Comparison of ENCODE assay signal across 8 cellular contexts in the genomic region with DNA sequence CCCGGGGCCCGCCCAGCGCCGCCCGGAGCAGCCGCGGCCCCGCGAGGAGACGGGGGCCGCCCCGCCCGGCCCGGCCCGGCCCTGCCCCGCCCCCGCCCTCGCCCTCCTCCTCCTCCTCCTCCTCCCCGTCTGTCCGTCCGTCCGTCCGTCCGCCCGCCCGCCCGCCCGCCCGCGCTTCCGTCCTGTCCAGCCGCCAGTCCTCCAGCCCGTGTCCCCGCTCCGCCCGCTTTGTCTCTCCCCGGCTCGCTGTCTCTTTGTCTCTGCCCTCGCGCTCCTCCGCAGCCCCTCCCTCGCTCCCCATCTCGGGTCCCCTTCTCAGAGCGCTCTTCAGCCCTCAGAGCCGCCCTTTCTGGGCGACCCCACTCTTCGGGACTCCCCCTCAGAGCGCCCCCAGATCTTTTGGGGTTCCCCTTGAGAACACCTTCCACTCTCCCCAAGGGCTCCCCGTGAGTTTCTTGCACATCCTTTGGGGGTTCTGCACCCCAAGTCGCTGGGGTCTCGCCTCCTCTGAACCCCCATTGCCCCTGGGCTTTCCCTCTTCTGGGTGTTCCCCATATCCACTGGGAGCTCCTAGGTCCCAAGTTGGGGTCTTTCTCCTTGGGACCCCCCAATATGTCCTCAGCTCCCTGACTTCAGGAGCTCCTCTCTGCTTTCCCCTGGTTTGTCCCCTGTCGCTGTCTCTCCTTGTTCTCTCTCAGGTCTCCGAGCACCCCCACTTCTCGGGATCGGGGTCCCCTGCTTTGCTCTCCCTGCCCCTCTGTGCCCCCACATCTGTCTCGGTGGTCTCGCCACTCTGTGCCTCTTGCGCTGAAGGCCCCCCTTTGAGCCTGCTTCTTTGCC.
DNase-seq lines count a peak whose midpoint lies in the region; ATAC-seq, FAIRE-seq and TF ChIP-seq lines count a peak whose summit lies in the region.

No MANE protein-coding gene starts in this region.

- peak overlapping the region; percentile 89 for H2BK5ac ChIP-seq in IMR-90 (ENCODE audit: low read depth, low read length, poor library complexity, severe bottlenecking)

- no peak overlapping the region; the same call in 1 of the 2 replicates for H2BK20ac ChIP-seq in IMR-90 (ENCODE audit: low read depth, low read length)

- H3K9ac ChIP-seq in IMR-90 (ENCODE audit: low read depth, low read length) = peak overlapping the region; percentile 99
- peak overlapping the region; percentile 86 for H3K9ac ChIP-seq in HepG2 (ENCODE audit: insufficient read depth, low read depth, low read length)

- peaks cover 44% of the 10 kb centered on the region for H4K20me1 ChIP-seq in IMR-90 (ENCODE audit: insufficient read depth, low read length)
- peaks cover 30% of the 10 kb centered on the region for H4K20me1 ChIP-seq in HepG2 (ENCODE audit: insufficient read depth, low read length)

- H3K9me1 ChIP-seq in IMR-90 (ENCODE audit: insufficient read depth, low read length) = peaks cover 25% of the 10 kb centered on the region

- POLR2A ChIA-PET in IMR-90 (lab: Charles Lee; ENCODE audit: unreplicated experiment) (interaction anchor here (0.6 kb wide), 1 partner anchor 8 kb away, joined by 13 read pairs; no protein-coding TSS in a partner anchor), HepG2 (lab: Yijun Ruan, JAX) (interaction anchor here (0.7 to 2.5 kb wide), 6 partner anchors 10 to 314 kb away, joined by 3 to 13 read pairs (median 4); a partner anchor contains a TSS)

- no peak for FAIRE-seq in HepG2 (lab: Jason Lieb, UNC)

- H3K27me3 ChIP-seq in IMR-90 (ENCODE audit: control insufficient read depth, insufficient read depth, low read length) = no peaks in the 10 kb centered on the region
- no peaks in the 10 kb centered on the region; a peak in 1 of 5 replicates for H3K27me3 ChIP-seq in HepG2 (ENCODE audit: control insufficient read depth in 1 of 2, insufficient read depth in 2 of 2, low read length in 2 of 2)

- CTCF ChIA-PET in IMR-90 (lab: Yijun Ruan, JAX) (no interaction called here), HepG2 (lab: Yijun Ruan, JAX; ENCODE audit: low intra/inter-chr PET ratio, low total read pairs) (no interaction called here)

- TF ChIP-seq POLR2A in IMR-90 (IDR thresholded peaks at IDR 0.05; ENCODE audit: low read depth, low read length) (peak; percentile 2), HepG2 (IDR thresholded peaks at IDR 0.05; ENCODE audit: insufficient read depth in 1 of 2, low read depth in 2 of 2, low read length in 2 of 2) (peak in 1 of 2 experiments; percentile 3; a peak in 2 of 4 replicates)

- H3K4me1 ChIP-seq in IMR-90 (ENCODE audit: control insufficient read depth, insufficient read depth, low read length) (peaks cover 28% of the 10 kb centered on the region), HepG2 (ENCODE audit: insufficient read depth, low read length) (peaks cover 52% of the 10 kb centered on the region)

- H3K4ac ChIP-seq in IMR-90 (ENCODE audit: low read depth, low read length) = peak overlapping the region; percentile 96

- peak overlapping the region; percentile 25; the same call in 2 of the 3 replicates for H2BK15ac ChIP-seq in IMR-90 (ENCODE audit: low read depth, low read length)

- peak overlapping the region; percentile 75 to 98 for H4K8ac ChIP-seq in IMR-90 (ENCODE audit: low read depth in 2 of 2, low read length in 2 of 2)

- H2AFZ ChIP-seq in IMR-90 (replicated peaks; ENCODE audit: low read length, poor library complexity) = peak overlapping the region; percentile 92
- no peak overlapping the region for H2AFZ ChIP-seq in HepG2 (ENCODE audit: low read length)

- TF ChIP-seq EP300 in HepG2 (IDR thresholded peaks at IDR 0.05; ENCODE audit: low read depth in 2 of 2, low read length in 2 of 2) = no peak
- TF ChIP-seq EP300 in HepG2 (CRISPR knock-in tag; IDR thresholded peaks at IDR 0.05; ENCODE audit: borderline replicate concordance) = no peak; the same call in 1 of the 2 replicates

- 0% methylated on average over 20 of the region's 58 CpGs; no CpG with 5 or more reads in 1 of the 2 experiments for WGBS in IMR-90 (ENCODE audit: extremely low coverage in 2 of 2, insufficient read length in 1 of 2), 2 experiments
- under 1% methylated on average over 40 of the region's 58 CpGs for WGBS in HepG2 (ENCODE audit: low lambda C conversion rate)

- in situ Hi-C loops in IMR-90 (cut with MboI; ENCODE audit: low sequenced_read_pairs) (no loop called here), HepG2 (cut with HindIII; ENCODE audit: extremely low pct_ligation_motif_present, low pct_unique_long_range_greater_than_20kb) (no loop called here)

- peak overlapping the region; percentile 44 for H3K18ac ChIP-seq in IMR-90 (ENCODE audit: low read depth, low read length)

- no peaks in the 10 kb centered on the region for H3K9me3 ChIP-seq in IMR-90 (ENCODE audit: control insufficient read depth, insufficient read depth, low read length)
- H3K9me3 ChIP-seq in HepG2 (ENCODE audit: low read length) = no peaks in the 10 kb centered on the region

- H4K91ac ChIP-seq in IMR-90 (ENCODE audit: insufficient read depth, low read depth, low read length) = peak overlapping the region; percentile 91

- H3K4me3 ChIP-seq in IMR-90 (ENCODE audit: insufficient read depth, low read depth, low read length) (peak overlapping the region; percentile 82), HepG2 (replicated peaks in 1 of 3; ENCODE audit: insufficient read depth in 1 of 3, low read depth in 2 of 3, low read length in 3 of 3) (peak overlapping the region; percentile 71 to 90 (median 84))

- DNase-seq in AML-193 (lab: John Stamatoyannopoulos, UW) = peak; percentile 42 to 54
- DNase-seq in IMR-90 = peak; percentile 42
- DNase-seq in dermis blood vessel endothelial cell = peak; percentile 67
- DNase-seq in HepG2 (ENCODE audit: low spot score) = no peak
- peak; percentile 50 for DNase-seq in stimulated activated naive CD8-positive, alpha-beta T cell treated with anti-CD3 and anti-CD28 coated beads, Interleukin-15, Interleukin-2, amounts not matched to agents 100 U/mL and 50 U/mL, for 24 hours
- DNase-seq in NCI-H2171 (lab: John Stamatoyannopoulos, UW) = no peak

- H3K36me3 ChIP-seq in IMR-90 (ENCODE audit: control insufficient read depth, insufficient read depth, low read length) (peaks cover 1% of the 10 kb centered on the region; the same call in 1 of the 2 replicates), HepG2 (replicated peaks in 1 of 2; ENCODE audit: control insufficient read depth in 1 of 2, insufficient read depth in 2 of 2, low read length in 2 of 2) (peaks cover 0 to 4% of the 10 kb centered on the region in 2 experiments; a peak in 2 of 5 replicates)

- dilution Hi-C loops in IMR-90 (cut with HindIII; ENCODE audit: low sequenced_read_pairs, unreplicated experiment) = no loop called here

- H3K23ac ChIP-seq in IMR-90 (ENCODE audit: low read depth, low read length) = peak overlapping the region; percentile 97

- TSS peak; percentile 86 for BruUV-seq in IMR-90 (replicated peaks; lab: Mats Ljungman, UMichigan)
- no TSS peak for BruUV-seq in HepG2 (replicated peaks; lab: Mats Ljungman, UMichigan)

- peak overlapping the region; percentile 97 for H2AK5ac ChIP-seq in IMR-90 (ENCODE audit: low read depth, low read length)

- ATAC-seq in GM19023 (IDR thresholded peaks at IDR 0.05; ENCODE audit: unreplicated experiment) = peak; percentile 44
- peak; percentile 61; the same call in 1 of the 2 replicates for ATAC-seq in IMR-90 (ENCODE audit: low read depth)
- ATAC-seq in activated CD4-positive, CD25-positive, alpha-beta regulatory T cell treated with anti-CD3 and anti-CD28 coated beads, Interleukin-2, amount 50 U/mL, for 24 hours = peak; percentile 1 to 26
- peak; percentile 13 for ATAC-seq in HepG2
- peak; percentile 20 for ATAC-seq in stimulated activated naive CD8-positive, alpha-beta T cell treated with anti-CD3 and anti-CD28 coated beads, Interleukin-15, Interleukin-2, amounts not matched to agents 100 U/mL and 50 U/mL, for 24 hours

- no peak for TF ChIP-seq CTCF in IMR-90 (conservative IDR thresholded peaks at IDR 0.05; ENCODE audit: low read depth, low read length)
- TF ChIP-seq CTCF in HepG2 (CRISPR knock-in tag; IDR thresholded peaks at IDR 0.05) = no peak

- H2BK120ac ChIP-seq in IMR-90 (ENCODE audit: low read depth, low read length) = peak overlapping the region; percentile 70; the same call in 1 of the 2 replicates

- H2AK9ac ChIP-seq in IMR-90 (replicated peaks; ENCODE audit: low read depth, low read length, poor library complexity) = peak overlapping the region; percentile 88

- peak overlapping the region; percentile 56 for H4K5ac ChIP-seq in IMR-90 (ENCODE audit: low read depth, low read length)

- peaks cover 40% of the 10 kb centered on the region for H3K79me2 ChIP-seq in HepG2 (ENCODE audit: insufficient read depth, low read length)

- H3K79me1 ChIP-seq in IMR-90 (ENCODE audit: low read depth in 1 of 2, low read length in 2 of 2) = peaks cover 0 to 47% of the 10 kb centered on the region in 2 experiments; a peak in 2 of 4 replicates

- no peak for TF ChIP-seq RAD21 in IMR-90 (IDR thresholded peaks at IDR 0.05; ENCODE audit: low read length)
- no peak for TF ChIP-seq RAD21 in HepG2 (CRISPR knock-in tag; IDR thresholded peaks at IDR 0.05)

- H3K14ac ChIP-seq in IMR-90 (replicated peaks; ENCODE audit: low read depth, low read length) = peak overlapping the region; percentile 99

- H3K27ac ChIP-seq in IMR-90 (ENCODE audit: insufficient read depth, low read length) = peak overlapping the region; percentile 98
- H3K27ac ChIP-seq in HepG2 (ENCODE audit: extremely low read length, insufficient read depth, low read length) = peak overlapping the region; percentile 49

- H3K56ac ChIP-seq in IMR-90 (ENCODE audit: extremely low read depth, insufficient read depth, low read length) = peak overlapping the region; percentile 99

- intact Hi-C loops in IMR-90 (cut with micrococcal nuclease) (loop anchor here (2.0 kb wide), 1 partner anchor 79 kb away; a partner anchor contains a TSS), HepG2 (cut with micrococcal nuclease; ENCODE audit: unreplicated experiment) (loop anchor here (10.0 kb wide), 1 partner anchor 113 kb away; a partner anchor contains a TSS)

- H3K4me2 ChIP-seq in IMR-90 (ENCODE audit: low read depth, low read length) (peak overlapping the region; percentile 90), HepG2 (ENCODE audit: low read depth, low read length) (peak overlapping the region; percentile 100)

TF ChIP-seq in HepG2, 621 proteins besides CTCF, POLR2A, EP300 and RAD21 (continues in another document):
- TF ChIP-seq ZSCAN21 (CRISPR knock-in tag; IDR thresholded peaks at IDR 0.05; ENCODE audit: borderline replicate concordance) (peak; percentile 18), PHF21A (CRISPR knock-in tag; IDR thresholded peaks at IDR 0.05) (no peak; the same call in none of the 2 replicates), ZNF234 (CRISPR knock-in tag; conservative IDR thresholded peaks at IDR 0.05) (peak; percentile 75; the same call in 1 of the 2 replicates)

Comparison
In these comparisons a context has a peak if more than half of its experiments do, and no peak if none do; other contexts are left out.
1. DNase-seq: peak in AML-193 (2 of 2), IMR-90 (single experiment), dermis blood vessel endothelial cell (single experiment) and stimulated activated naive CD8-positive, alpha-beta T cell treated with anti-CD3 and anti-CD28 coated beads, Interleukin-15, Interleukin-2, amounts not matched to agents 100 U/mL and 50 U/mL, for 24 hours (single experiment); none in HepG2 (single experiment) and NCI-H2171 (single experiment).
2. Peak in every context shown above with its lines, with median percentiles within 50 percentile points of each other: ATAC-seq.